Comparison of ENCODE assay signal across 1 cellular context in the genomic region with DNA sequence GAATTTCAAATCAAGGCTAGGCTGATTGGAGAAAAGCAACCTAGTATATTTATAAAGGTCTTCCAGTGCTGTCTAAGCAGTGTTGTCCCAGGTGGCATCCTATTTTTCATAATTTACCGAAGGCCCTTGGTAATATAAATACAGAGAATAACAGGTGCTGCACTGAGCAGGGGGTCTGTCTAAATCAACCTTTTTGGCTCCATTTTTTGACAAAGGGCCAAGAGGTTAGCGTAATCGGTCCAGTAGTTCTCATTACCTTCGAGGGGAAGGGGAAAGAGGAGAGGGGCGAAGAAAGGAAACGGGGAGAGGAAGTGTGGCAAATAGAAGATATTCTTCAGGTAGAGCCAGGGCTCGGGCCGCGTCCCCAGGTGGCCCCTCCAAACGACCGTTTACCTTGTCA.
TF ChIP-seq lines count a peak whose summit lies in the region.

No MANE protein-coding gene starts in this region.

TF ChIP-seq in K562, 482 proteins besides CTCF, POLR2A, EP300 and RAD21 (continued from another document):
- TF ChIP-seq, protein P1, sequence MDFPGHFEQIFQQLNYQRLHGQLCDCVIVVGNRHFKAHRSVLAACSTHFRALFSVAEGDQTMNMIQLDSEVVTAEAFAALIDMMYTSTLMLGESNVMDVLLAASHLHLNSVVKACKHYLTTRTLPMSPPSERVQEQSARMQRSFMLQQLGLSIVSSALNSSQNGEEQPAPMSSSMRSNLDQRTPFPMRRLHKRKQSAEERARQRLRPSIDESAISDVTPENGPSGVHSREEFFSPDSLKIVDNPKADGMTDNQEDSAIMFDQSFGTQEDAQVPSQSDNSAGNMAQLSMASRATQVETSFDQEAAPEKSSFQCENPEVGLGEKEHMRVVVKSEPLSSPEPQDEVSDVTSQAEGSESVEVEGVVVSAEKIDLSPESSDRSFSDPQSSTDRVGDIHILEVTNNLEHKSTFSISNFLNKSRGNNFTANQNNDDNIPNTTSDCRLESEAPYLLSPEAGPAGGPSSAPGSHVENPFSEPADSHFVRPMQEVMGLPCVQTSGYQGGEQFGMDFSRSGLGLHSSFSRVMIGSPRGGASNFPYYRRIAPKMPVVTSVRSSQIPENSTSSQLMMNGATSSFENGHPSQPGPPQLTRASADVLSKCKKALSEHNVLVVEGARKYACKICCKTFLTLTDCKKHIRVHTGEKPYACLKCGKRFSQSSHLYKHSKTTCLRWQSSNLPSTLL (IDR thresholded peaks at IDR 0.05) = no peak
- TF ChIP-seq CBFA2T2 (conservative IDR thresholded peaks at IDR 0.05) (no peak), ZNF764 (CRISPR knock-in tag; IDR thresholded peaks at IDR 0.05; ENCODE audit: low read depth) (no peak), CBFA2T3 (IDR thresholded peaks at IDR 0.05) (no peak)
- TF ChIP-seq, protein P2, sequence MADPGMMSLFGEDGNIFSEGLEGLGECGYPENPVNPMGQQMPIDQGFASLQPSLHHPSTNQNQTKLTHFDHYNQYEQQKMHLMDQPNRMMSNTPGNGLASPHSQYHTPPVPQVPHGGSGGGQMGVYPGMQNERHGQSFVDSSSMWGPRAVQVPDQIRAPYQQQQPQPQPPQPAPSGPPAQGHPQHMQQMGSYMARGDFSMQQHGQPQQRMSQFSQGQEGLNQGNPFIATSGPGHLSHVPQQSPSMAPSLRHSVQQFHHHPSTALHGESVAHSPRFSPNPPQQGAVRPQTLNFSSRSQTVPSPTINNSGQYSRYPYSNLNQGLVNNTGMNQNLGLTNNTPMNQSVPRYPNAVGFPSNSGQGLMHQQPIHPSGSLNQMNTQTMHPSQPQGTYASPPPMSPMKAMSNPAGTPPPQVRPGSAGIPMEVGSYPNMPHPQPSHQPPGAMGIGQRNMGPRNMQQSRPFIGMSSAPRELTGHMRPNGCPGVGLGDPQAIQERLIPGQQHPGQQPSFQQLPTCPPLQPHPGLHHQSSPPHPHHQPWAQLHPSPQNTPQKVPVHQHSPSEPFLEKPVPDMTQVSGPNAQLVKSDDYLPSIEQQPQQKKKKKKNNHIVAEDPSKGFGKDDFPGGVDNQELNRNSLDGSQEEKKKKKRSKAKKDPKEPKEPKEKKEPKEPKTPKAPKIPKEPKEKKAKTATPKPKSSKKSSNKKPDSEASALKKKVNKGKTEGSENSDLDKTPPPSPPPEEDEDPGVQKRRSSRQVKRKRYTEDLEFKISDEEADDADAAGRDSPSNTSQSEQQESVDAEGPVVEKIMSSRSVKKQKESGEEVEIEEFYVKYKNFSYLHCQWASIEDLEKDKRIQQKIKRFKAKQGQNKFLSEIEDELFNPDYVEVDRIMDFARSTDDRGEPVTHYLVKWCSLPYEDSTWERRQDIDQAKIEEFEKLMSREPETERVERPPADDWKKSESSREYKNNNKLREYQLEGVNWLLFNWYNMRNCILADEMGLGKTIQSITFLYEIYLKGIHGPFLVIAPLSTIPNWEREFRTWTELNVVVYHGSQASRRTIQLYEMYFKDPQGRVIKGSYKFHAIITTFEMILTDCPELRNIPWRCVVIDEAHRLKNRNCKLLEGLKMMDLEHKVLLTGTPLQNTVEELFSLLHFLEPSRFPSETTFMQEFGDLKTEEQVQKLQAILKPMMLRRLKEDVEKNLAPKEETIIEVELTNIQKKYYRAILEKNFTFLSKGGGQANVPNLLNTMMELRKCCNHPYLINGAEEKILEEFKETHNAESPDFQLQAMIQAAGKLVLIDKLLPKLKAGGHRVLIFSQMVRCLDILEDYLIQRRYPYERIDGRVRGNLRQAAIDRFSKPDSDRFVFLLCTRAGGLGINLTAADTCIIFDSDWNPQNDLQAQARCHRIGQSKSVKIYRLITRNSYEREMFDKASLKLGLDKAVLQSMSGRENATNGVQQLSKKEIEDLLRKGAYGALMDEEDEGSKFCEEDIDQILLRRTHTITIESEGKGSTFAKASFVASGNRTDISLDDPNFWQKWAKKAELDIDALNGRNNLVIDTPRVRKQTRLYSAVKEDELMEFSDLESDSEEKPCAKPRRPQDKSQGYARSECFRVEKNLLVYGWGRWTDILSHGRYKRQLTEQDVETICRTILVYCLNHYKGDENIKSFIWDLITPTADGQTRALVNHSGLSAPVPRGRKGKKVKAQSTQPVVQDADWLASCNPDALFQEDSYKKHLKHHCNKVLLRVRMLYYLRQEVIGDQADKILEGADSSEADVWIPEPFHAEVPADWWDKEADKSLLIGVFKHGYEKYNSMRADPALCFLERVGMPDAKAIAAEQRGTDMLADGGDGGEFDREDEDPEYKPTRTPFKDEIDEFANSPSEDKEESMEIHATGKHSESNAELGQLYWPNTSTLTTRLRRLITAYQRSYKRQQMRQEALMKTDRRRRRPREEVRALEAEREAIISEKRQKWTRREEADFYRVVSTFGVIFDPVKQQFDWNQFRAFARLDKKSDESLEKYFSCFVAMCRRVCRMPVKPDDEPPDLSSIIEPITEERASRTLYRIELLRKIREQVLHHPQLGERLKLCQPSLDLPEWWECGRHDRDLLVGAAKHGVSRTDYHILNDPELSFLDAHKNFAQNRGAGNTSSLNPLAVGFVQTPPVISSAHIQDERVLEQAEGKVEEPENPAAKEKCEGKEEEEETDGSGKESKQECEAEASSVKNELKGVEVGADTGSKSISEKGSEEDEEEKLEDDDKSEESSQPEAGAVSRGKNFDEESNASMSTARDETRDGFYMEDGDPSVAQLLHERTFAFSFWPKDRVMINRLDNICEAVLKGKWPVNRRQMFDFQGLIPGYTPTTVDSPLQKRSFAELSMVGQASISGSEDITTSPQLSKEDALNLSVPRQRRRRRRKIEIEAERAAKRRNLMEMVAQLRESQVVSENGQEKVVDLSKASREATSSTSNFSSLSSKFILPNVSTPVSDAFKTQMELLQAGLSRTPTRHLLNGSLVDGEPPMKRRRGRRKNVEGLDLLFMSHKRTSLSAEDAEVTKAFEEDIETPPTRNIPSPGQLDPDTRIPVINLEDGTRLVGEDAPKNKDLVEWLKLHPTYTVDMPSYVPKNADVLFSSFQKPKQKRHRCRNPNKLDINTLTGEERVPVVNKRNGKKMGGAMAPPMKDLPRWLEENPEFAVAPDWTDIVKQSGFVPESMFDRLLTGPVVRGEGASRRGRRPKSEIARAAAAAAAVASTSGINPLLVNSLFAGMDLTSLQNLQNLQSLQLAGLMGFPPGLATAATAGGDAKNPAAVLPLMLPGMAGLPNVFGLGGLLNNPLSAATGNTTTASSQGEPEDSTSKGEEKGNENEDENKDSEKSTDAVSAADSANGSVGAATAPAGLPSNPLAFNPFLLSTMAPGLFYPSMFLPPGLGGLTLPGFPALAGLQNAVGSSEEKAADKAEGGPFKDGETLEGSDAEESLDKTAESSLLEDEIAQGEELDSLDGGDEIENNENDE (IDR thresholded peaks at IDR 0.05; ENCODE audit: low read depth, low read length) = no peak
